ENCODE assay signal across 16 cellular contexts in the genomic region with DNA sequence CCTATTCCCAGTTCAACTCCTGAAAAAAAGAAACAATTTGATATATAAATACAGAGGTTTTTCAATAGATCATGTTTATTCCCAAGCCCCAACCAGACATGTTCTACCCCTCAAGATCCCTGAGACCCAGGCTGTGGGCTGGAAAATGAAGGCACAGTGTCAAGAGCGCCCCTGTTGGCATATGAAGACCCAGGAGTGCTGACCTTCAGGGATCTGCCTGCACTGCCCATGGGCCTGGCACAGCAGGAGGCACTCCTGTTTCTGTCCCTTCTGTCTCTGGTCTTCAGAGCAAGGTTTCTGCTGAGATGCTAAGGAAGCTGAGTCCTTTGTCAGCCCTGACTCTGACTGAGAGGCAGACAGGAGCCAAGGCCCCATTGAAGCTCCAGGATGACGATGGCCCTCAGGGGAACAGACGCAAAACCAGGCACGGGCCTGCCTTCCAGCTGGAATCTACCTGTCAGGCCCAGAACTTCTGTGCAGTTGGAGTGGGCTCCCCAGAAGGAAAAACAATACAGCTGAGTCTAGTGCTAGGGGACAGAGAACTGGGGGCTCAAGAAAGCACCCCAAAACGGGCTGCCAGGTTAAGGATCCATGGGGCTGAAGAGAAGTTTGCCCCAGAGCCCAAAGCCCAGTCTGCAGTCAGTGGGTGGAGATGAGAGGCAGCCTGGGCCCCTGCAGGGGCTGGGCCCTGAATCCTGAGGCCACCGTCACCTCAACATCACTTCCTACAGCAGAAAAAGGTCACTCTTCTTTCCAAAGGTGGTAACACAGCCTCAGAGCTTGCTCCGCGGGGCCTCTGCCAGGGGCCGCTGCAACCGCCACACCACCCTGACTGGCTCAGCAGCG.
"Had no signal": no experiment of that assay in that cellular context is flagged by ENCODE, and none has a peak within 500 bp of the region (broad histone marks: within the 10 kb centered on the region; RNA-seq: fewer than 3 reads in every experiment).

No MANE protein-coding gene starts in this region.

- H3K4me3 ChIP-seq: cardiac muscle cell, gastroesophageal sphincter, left ventricle myocardium inferior, testis, uterus had no signal

- H3K9me3 Mint-ChIP-seq: activated CD4-positive, alpha-beta T cell treated with anti-CD3 and anti-CD28 coated beads, Interleukin-2, amount 10 ng/mL, durations not matched to agents 7 days and 5 days; memory B cell; natural killer cell treated with Interleukin-12 subunit alpha and Interleukin-12 subunit beta and Interleukin-15 and Interleukin-18, amount 100 ng/mL, for 72 hours had no signal

- H3K4me3 Mint-ChIP-seq: activated CD4-positive, alpha-beta T cell treated with anti-CD3 and anti-CD28 coated beads, Interleukin-2, amount 10 ng/mL, durations not matched to agents 7 days and 5 days; memory B cell; natural killer cell treated with Interleukin-12 subunit alpha and Interleukin-12 subunit beta and Interleukin-15 and Interleukin-18, amount 100 ng/mL, for 72 hours had no signal

- H3K36me3 Mint-ChIP-seq: natural killer cell treated with Interleukin-12 subunit alpha and Interleukin-12 subunit beta and Interleukin-15 and Interleukin-18, amount 100 ng/mL, for 72 hours had no signal

- ATAC-seq: gastroesophageal sphincter; right cardiac atrium; stimulated activated naive CD8-positive, alpha-beta T cell treated with anti-CD3 and anti-CD28 coated beads, Interleukin-15, Interleukin-2, amounts not matched to agents 100 U/mL and 50 U/mL, for 24 hours had no signal

- FAIRE-seq: colon, endothelial cell of umbilical vein had no signal

- H3K27me3 Mint-ChIP-seq: activated CD4-positive, alpha-beta T cell treated with anti-CD3 and anti-CD28 coated beads, Interleukin-2, amount 10 ng/mL, durations not matched to agents 7 days and 5 days; memory B cell; natural killer cell treated with Interleukin-12 subunit alpha and Interleukin-12 subunit beta and Interleukin-15 and Interleukin-18, amount 100 ng/mL, for 72 hours had no signal

- H3K27ac Mint-ChIP-seq: memory B cell; natural killer cell treated with Interleukin-12 subunit alpha and Interleukin-12 subunit beta and Interleukin-15 and Interleukin-18, amount 100 ng/mL, for 72 hours; progenitor cell of endocrine pancreas had no signal

- H3K9me3 ChIP-seq: gastroesophageal sphincter, left ventricle myocardium inferior, testis, uterus had no signal

- DNase-seq: activated CD4-positive, alpha-beta T cell treated with anti-CD3 and anti-CD28 coated beads, Interleukin-2, amount 10 ng/mL, durations not matched to agents 7 days and 5 days; activated gamma-delta T cell; left ventricle myocardium inferior; occipital lobe; stimulated activated CD4-positive, alpha-beta T cell treated with anti-CD3 and anti-CD28 coated beads, Interleukin-2, amount 100 ng/mL, for 24 hours; stimulated activated naive CD8-positive, alpha-beta T cell treated with anti-CD3 and anti-CD28 coated beads, Interleukin-15, Interleukin-2, amounts not matched to agents 100 U/mL and 50 U/mL, for 24 hours; testis had no signal

- H3K27me3 ChIP-seq: cardiac muscle cell, gastroesophageal sphincter, testis, uterus had no signal

- H3K36me3 ChIP-seq: cardiac muscle cell, uterus had no signal

- H3K4me1 ChIP-seq: testis, uterus had no signal

- H3K27ac ChIP-seq: cardiac muscle cell, gastroesophageal sphincter, left ventricle myocardium inferior, testis, uterus had no signal
